10 cellular contexts compared by ENCODE assay signal in the genomic region with DNA sequence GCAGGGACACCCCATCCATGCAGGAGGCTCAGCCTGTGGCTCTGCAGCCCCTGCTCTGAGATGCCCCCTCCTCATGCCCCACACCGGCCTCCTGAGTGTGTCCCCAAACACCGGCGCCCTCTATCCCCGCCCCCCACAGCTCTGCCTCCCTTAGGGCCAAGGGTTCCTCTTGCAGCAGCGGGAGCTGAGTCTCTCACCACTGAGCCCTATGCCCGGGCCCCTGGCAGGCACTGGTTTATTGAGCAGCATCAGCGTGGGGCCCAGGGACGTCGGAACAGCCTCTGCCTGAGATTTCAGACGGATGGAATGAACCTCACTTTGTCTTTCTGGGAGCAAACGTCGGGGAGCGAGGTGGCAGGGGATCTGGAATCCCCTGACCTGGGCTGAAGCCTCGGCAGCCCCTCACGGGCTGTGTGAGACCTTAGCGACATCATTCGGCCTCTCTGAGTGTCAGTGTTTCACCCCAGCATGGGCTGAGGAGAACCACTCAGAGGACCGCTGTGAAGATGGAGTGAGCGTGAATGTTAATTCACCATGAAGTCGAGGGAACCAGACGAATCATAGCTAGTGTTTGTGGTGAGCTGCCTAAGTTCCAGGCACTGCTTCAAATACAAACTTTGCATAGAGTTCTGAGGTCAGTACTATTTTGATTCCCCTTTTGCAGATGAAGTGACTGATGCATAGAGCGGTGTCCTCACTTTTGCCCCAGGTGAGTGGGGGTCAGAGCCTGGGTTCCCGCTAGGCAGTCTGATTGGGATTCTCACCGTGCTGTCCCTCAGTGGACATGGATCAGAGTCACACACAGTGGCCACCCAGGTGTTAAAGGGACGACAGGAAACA. TPM values are rescaled to one million over a fixed set of nuclear protein-coding genes. Genes with fewer than 3 reads are reported as not detected.
DNase-seq lines count a peak whose midpoint lies in the region; ATAC-seq, FAIRE-seq and TF ChIP-seq lines count a peak whose summit lies in the region.
"Had no signal": no experiment of that assay in that cellular context is flagged by ENCODE, and none has a peak within 500 bp of the region (broad histone marks: within the 10 kb centered on the region; RNA-seq: fewer than 3 reads in every experiment).

No MANE protein-coding gene starts in this region.

- in situ Hi-C loops in GM12878 (cut with MboI), result no loop called here
- in situ Hi-C loops in gastrocnemius medialis (cut with MboI; ENCODE audit: low sequenced_read_pairs in 4 of 4), result no loop called here

- CTCF ChIA-PET in GM12878 (lab: Yijun Ruan, JAX), result interaction anchor here (0.6 to 2.0 kb wide), 7 partner anchors 9 to 142 kb away, joined by 3 to 9 read pairs (median 4); no protein-coding TSS in a partner anchor

- 0 out of 4 replicates have a peak, but pooled peaks of 1 of the 2 experiments have one; percentile 24 for TF ChIP-seq EP300 in GM12878 (IDR thresholded peaks at IDR 0.05; ENCODE audit: borderline replicate concordance in 1 of 2, control insufficient read depth in 1 of 2, low read depth in 2 of 2, low read length in 2 of 2)

- SMC1A ChIA-PET in GM12878 (lab: Charles Lee; ENCODE audit: uncharacterized antibody, unreplicated experiment), result interaction anchor here (1.0 to 2.1 kb wide), 5 partner anchors 9 to 140 kb away, joined by 3 to 8 read pairs (median 4); no protein-coding TSS in a partner anchor

- POLR2A ChIA-PET in GM12878 (lab: Charles Lee), result no interaction called here

- no peak for TF ChIP-seq CTCF in GM12864 (IDR thresholded peaks at IDR 0.05; ENCODE audit: low read depth, low read length, missing control alignments)
- TF ChIP-seq CTCF in GM12878 (IDR thresholded peaks at IDR 0.05 in 2 of 3, conservative IDR thresholded peaks at IDR 0.05 in 1 of 3; ENCODE audit: control insufficient read depth in 2 of 3, extremely low read depth in 1 of 3, insufficient read depth in 1 of 3, low read depth in 3 of 3, low read length in 3 of 3), result 0 out of 6 replicates have a peak, but pooled peaks of 1 of the 3 experiments have one; percentile 10
- TF ChIP-seq CTCF in gastrocnemius medialis (IDR thresholded peaks at IDR 0.05 in 4 of 5, conservative IDR thresholded peaks at IDR 0.05 in 1 of 5), result no peak

- H3K36me3 ChIP-seq in GM12878 (ENCODE audit: control insufficient read depth in 2 of 2, insufficient read depth in 2 of 2, low read length in 1 of 2) (no peaks in the 10 kb centered on the region), gastrocnemius medialis (no peaks in the 10 kb centered on the region)

- no peak for TF ChIP-seq RAD21 in GM12878 (IDR thresholded peaks at IDR 0.05; ENCODE audit: insufficient read depth, low read depth, low read length)

- peak overlapping the region; percentile 87 for H3K27ac ChIP-seq in GM12878 (ENCODE audit: control insufficient read depth, insufficient read depth)
- H3K27ac ChIP-seq in gastrocnemius medialis, result no peak overlapping the region

- TF ChIP-seq POLR2A in GM12878 (IDR thresholded peaks at IDR 0.05; ENCODE audit: low read depth, low read length) (peak; percentile 76), gastrocnemius medialis (IDR thresholded peaks at IDR 0.05) (no peak)

- DNase-seq in GM12864 (ENCODE audit: low read depth) (peak; percentile 72), GM12878 (ENCODE audit: low read depth, low spot score) (peak; percentile 76), NCI-H2081 (lab: John Stamatoyannopoulos, UW) (no peak), gastrocnemius medialis (no peak), GDM1 (lab: John Stamatoyannopoulos, UW) (no peak), cerebellar nuclear complex (lab: John Stamatoyannopoulos, UW) (no peak)
- DNase-seq: NCI-H446 had no signal

- peak overlapping the region; percentile 22 for H2AFZ ChIP-seq in GM12878 (ENCODE audit: control insufficient read depth, low read depth, low read length)

- no peaks in the 10 kb centered on the region; a peak in 1 of 4 replicates for H3K27me3 ChIP-seq in GM12878 (replicated peaks in 1 of 2; ENCODE audit: control insufficient read depth in 2 of 2, insufficient read depth in 2 of 2, low read length in 1 of 2)
- H3K27me3 ChIP-seq in gastrocnemius medialis, result peaks cover 0 to 9% (median 5%) of the 10 kb centered on the region in 3 donors

- no peaks in the 10 kb centered on the region for H3K79me2 ChIP-seq in GM12878 (ENCODE audit: control insufficient read depth, insufficient read depth, low read length)

- peaks cover 3% of the 10 kb centered on the region; the same call in 1 of the 2 replicates for H4K20me1 ChIP-seq in GM12878 (ENCODE audit: control insufficient read depth, insufficient read depth)

- BruUV-seq in GM12878 (replicated peaks; lab: Mats Ljungman, UMichigan), result no TSS peak

- peak; percentile 52 for ATAC-seq in GM19468 (IDR thresholded peaks at IDR 0.05; ENCODE audit: extremely low read depth, unreplicated experiment)
- ATAC-seq in HG03108 (IDR thresholded peaks at IDR 0.05; ENCODE audit: unreplicated experiment), result peak; percentile 34
- peak; percentile 76 for ATAC-seq in GM12878
- ATAC-seq in gastrocnemius medialis, result no peak

- H3K4me1 ChIP-seq in GM12878 (ENCODE audit: control insufficient read depth, insufficient read depth, low read length), result peaks cover 76% of the 10 kb centered on the region
- no peaks in the 10 kb centered on the region for H3K4me1 ChIP-seq in gastrocnemius medialis

- RAD21 ChIA-PET in GM12878 (lab: Charles Lee; ENCODE audit: unreplicated experiment), result interaction anchor here (0.6 to 1.0 kb wide), 2 partner anchors 9 to 65 kb away, joined by 3 to 4 read pairs; no protein-coding TSS in a partner anchor

- peak overlapping the region; percentile 80 for H3K9ac ChIP-seq in GM12878 (ENCODE audit: control insufficient read depth, insufficient read depth, low read length)

- FAIRE-seq in GM12878 (lab: Jason Lieb, UNC), result peak; percentile 98
- FAIRE-seq: islet of Langerhans had no signal

- H3K9me3 ChIP-seq in GM12878 (replicated peaks; ENCODE audit: control insufficient read depth, insufficient read depth, low read length), result no peaks in the 10 kb centered on the region
- no peaks in the 10 kb centered on the region for H3K9me3 ChIP-seq in gastrocnemius medialis

- peak overlapping the region; percentile 99 for H3K4me2 ChIP-seq in GM12878 (ENCODE audit: control insufficient read depth, insufficient read depth)

- WGBS in GM12878 (ENCODE audit: insufficient coverage, insufficient replicate concordance, low lambda C conversion rate, missing lambda C conversion rate), result under 1% methylated on average over 22 of the region's 25 CpGs

- peak overlapping the region; percentile 27; the same call in 1 of the 2 replicates for H3K4me3 ChIP-seq in GM12864 (ENCODE audit: low read depth, low read length)
- H3K4me3 ChIP-seq in GM12878, result peak overlapping the region; percentile 59
- H3K4me3 ChIP-seq in gastrocnemius medialis, result no peak overlapping the region

- intact Hi-C loops in GM12878 (cut with micrococcal nuclease; ENCODE audit: unreplicated experiment), result loop anchor here (2.0 to 5.0 kb wide), 5 partner anchors 21 to 199 kb away; partner anchors contain the start of gene GINS2
- intact Hi-C loops in gastrocnemius medialis (cut with DNase I; ENCODE audit: low total_unique reads), result loop anchor here (5.0 kb wide), 1 partner anchor 79 kb away; no protein-coding TSS in a partner anchor

RNA-seq across cellular contexts. Expression of gene C16orf74, which starts 5.3 kb away (rescaled TPM):
- total RNA-seq in GM12878 (2013; cell fraction: nucleolus; rRNA removed), result 5.8 and 6.9 TPM in 2 replicates
- total RNA-seq in GM12878 (2014; rRNA removed) (9.3 and 9.8 TPM in 2 replicates), GM12878 (2014; rRNA removed; fragmentation: Illumina TruSeq; extraction: Trizol) (6.8 and 7.7 TPM in 2 replicates), GM12878 (2021) (12.8 and 13.1 TPM in 2 replicates), gastrocnemius medialis (1 to 10 TPM in 1 of 4 donors, not detected in 3; 1.3 TPM)
- 2.1 TPM for polyA plus RNA-seq in GM12878 (2011; ENCODE audit: low read depth)
- polyA plus RNA-seq in GM12878 (2011; rRNA removed) (0.17 and 0.23 TPM in 2 replicates), GM12878 (2014; fragmentation: Illumina TruSeq; extraction: Trizol) (1.6 and 5.8 TPM in 2 replicates), GM12878 (2014; fragmentation: Nextera tagmentation; extraction: Ambion mirVana) (1 to 10 TPM in 1 of 2 experiments, under 1 TPM in 1; 0.72 to 2.5 TPM), GM12878 (2014; rRNA removed) (17.5 and 20.1 TPM in 2 replicates), GM12878 (2016; fragmentation: Nextera tagmentation; extraction: Ambion mirVana) (1 to 10 TPM; 5.7 to 7.9 TPM)
- 0.74 and 0.85 TPM in 2 replicates for polyA plus RNA-seq in GM12878 (2011; cell fraction: cytosol; rRNA removed)
- polyA plus RNA-seq in GM12878 (2011; cell fraction: nucleus; rRNA removed), result 0.30 and 0.41 TPM in 2 replicates
- 5.9 and 8.1 TPM in 2 replicates for polyA plus RNA-seq in GM12878 (2012)
- not detected in 2 replicates for polyA minus RNA-seq in GM12878 (2011; rRNA and poly(A)+ RNA removed)
- not detected in 2 replicates for polyA minus RNA-seq in GM12878 (2011; cell fraction: cytosol; rRNA and poly(A)+ RNA removed)
- polyA minus RNA-seq in GM12878 (2011; cell fraction: nucleus; rRNA and poly(A)+ RNA removed), result not detected in 2 replicates

RNA-seq across cellular contexts. Expression of gene EMC8, which starts 43.2 kb away (rescaled TPM):
- 32.6 and 34.2 TPM in 2 replicates for total RNA-seq in GM12878 (2013; cell fraction: nucleolus; rRNA removed)
- 29.4 and 29.7 TPM in 2 replicates for total RNA-seq in GM12878 (2014; rRNA removed)
- 27.0 and 30.1 TPM in 2 replicates for total RNA-seq in GM12878 (2014; rRNA removed; fragmentation: Illumina TruSeq; extraction: Trizol)
- 34.4 and 40.1 TPM in 2 replicates for total RNA-seq in GM12878 (2021)
- 8.0 TPM for polyA plus RNA-seq in GM12878 (2011; ENCODE audit: low read depth)
- 19.9 and 36.9 TPM in 2 replicates for polyA plus RNA-seq in GM12878 (2011; rRNA removed)
- 33.4 and 45.7 TPM in 2 replicates for polyA plus RNA-seq in GM12878 (2011; cell fraction: cytosol; rRNA removed)
- 30.6 and 33.4 TPM in 2 replicates for polyA plus RNA-seq in GM12878 (2011; cell fraction: nucleus; rRNA removed)
- 11.6 and 14.6 TPM in 2 replicates for polyA plus RNA-seq in GM12878 (2012)
- 14.9 and 17.8 TPM in 2 replicates for polyA plus RNA-seq in GM12878 (2014; fragmentation: Illumina TruSeq; extraction: Trizol)
- 10 to 100 TPM in 1 of 2 experiments, 1 to 10 TPM in 1; 7.8 to 16.5 TPM for polyA plus RNA-seq in GM12878 (2014; fragmentation: Nextera tagmentation; extraction: Ambion mirVana)
- 45.2 and 50.9 TPM in 2 replicates for polyA plus RNA-seq in GM12878 (2014; rRNA removed)
- 10 to 100 TPM; 59.8 to 62.0 TPM for polyA plus RNA-seq in GM12878 (2016; fragmentation: Nextera tagmentation; extraction: Ambion mirVana)
- polyA minus RNA-seq in GM12878 (2011; rRNA and poly(A)+ RNA removed), result 34.0 and 42.8 TPM in 2 replicates
- polyA minus RNA-seq in GM12878 (2011; cell fraction: cytosol; rRNA and poly(A)+ RNA removed), result 17.5 and 20.7 TPM in 2 replicates
- 14.7 and 35.0 TPM in 2 replicates for polyA minus RNA-seq in GM12878 (2011; cell fraction: nucleus; rRNA and poly(A)+ RNA removed)
- 10 to 100 TPM; 29.6 to 39.8 (median 36.4) TPM for total RNA-seq in gastrocnemius medialis

RNA-seq across cellular contexts. Expression of gene COX4I1, which starts 43.3 kb away (rescaled TPM):
- total RNA-seq in GM12878 (2013; cell fraction: nucleolus; rRNA removed), result 57.6 and 65.4 TPM in 2 replicates
- 606 and 612 TPM in 2 replicates for total RNA-seq in GM12878 (2014; rRNA removed)
- total RNA-seq in GM12878 (2014; rRNA removed; fragmentation: Illumina TruSeq; extraction: Trizol), result 473 and 480 TPM in 2 replicates
- 651 and 668 TPM in 2 replicates for total RNA-seq in GM12878 (2021)
- polyA plus RNA-seq in GM12878 (2011; ENCODE audit: low read depth), result 399 TPM
- polyA plus RNA-seq in GM12878 (2011; rRNA removed), result 723 and 922 TPM in 2 replicates
- 1,082 and 1,324 TPM in 2 replicates for polyA plus RNA-seq in GM12878 (2011; cell fraction: cytosol; rRNA removed)
- polyA plus RNA-seq in GM12878 (2011; cell fraction: nucleus; rRNA removed), result 520 and 608 TPM in 2 replicates
- 712 and 748 TPM in 2 replicates for polyA plus RNA-seq in GM12878 (2012)
- polyA plus RNA-seq in GM12878 (2014; fragmentation: Illumina TruSeq; extraction: Trizol), result 616 and 801 TPM in 2 replicates
- 1,000 to 10,000 TPM; 1,747 to 1,889 TPM for polyA plus RNA-seq in GM12878 (2014; fragmentation: Nextera tagmentation; extraction: Ambion mirVana)
- 854 and 876 TPM in 2 replicates for polyA plus RNA-seq in GM12878 (2014; rRNA removed)
- 100 to 1,000 TPM; 889 to 942 TPM for polyA plus RNA-seq in GM12878 (2016; fragmentation: Nextera tagmentation; extraction: Ambion mirVana)
- polyA minus RNA-seq in GM12878 (2011; rRNA and poly(A)+ RNA removed), result 340 and 443 TPM in 2 replicates
- polyA minus RNA-seq in GM12878 (2011; cell fraction: cytosol; rRNA and poly(A)+ RNA removed), result 106 and 140 TPM in 2 replicates
- polyA minus RNA-seq in GM12878 (2011; cell fraction: nucleus; rRNA and poly(A)+ RNA removed), result 58.5 and 67.8 TPM in 2 replicates
- total RNA-seq in gastrocnemius medialis, result 100 to 1,000 TPM; 666 to 782 (median 689) TPM

Comparison
In these comparisons a context has a peak if more than half of its experiments do, and no peak if none do; other contexts are left out.
1. DNase-seq: peak in GM12864 (single experiment) and GM12878 (single experiment); none in NCI-H2081 (0 of 2), gastrocnemius medialis (0 of 2), GDM1 (single experiment) and cerebellar nuclear complex (0 of 2).
2. H3K4me3 ChIP-seq: peak in GM12864 (single experiment) and GM12878 (single experiment); none in gastrocnemius medialis (0 of 4).
3. ATAC-seq: peak in GM19468 (single experiment), HG03108 (single experiment) and GM12878 (single experiment); none in gastrocnemius medialis (0 of 2).